ENCODE assay signal across 9 cellular contexts in the genomic region with DNA sequence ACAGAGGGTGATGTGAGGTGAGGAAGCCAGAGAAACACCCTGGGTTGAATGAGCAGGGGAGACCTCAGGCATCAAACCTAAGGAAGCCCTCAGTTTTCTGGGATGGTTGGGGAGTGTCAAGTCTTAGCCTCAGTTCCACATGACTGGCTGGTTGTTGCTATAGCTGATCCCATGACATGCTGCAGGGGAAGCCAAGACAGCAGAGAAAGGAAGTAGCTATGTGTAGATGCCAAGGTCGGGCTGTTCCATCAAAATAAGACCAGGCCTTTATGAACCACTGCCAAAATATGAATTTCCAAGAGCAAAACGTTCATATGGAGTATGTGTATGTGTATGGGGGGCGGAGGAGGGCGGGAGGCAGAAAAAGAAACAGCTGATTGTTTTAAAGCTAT. TPM values are rescaled to one million over a fixed set of nuclear protein-coding genes. Genes with fewer than 3 reads are reported as not detected.
DNase-seq lines count a peak whose midpoint lies in the region; ATAC-seq, FAIRE-seq and TF ChIP-seq lines count a peak whose summit lies in the region.
"Had no signal": no experiment of that assay in that cellular context is flagged by ENCODE, and none has a peak within 500 bp of the region (broad histone marks: within the 10 kb centered on the region; RNA-seq: fewer than 3 reads in every experiment).

No MANE protein-coding gene starts in this region.

- peaks cover 55% of the 10 kb centered on the region for H3K36me3 Mint-ChIP-seq in HFFc6 (ENCODE audit: low read depth)
- H3K36me3 Mint-ChIP-seq in effector memory CD8-positive, alpha-beta T cell (ENCODE audit: insufficient read depth) = peaks cover 5% of the 10 kb centered on the region

- H3K27me3 Mint-ChIP-seq in HFFc6 (ENCODE audit: insufficient read depth) = peaks cover 5% of the 10 kb centered on the region
- no peaks in the 10 kb centered on the region for H3K27me3 Mint-ChIP-seq in effector memory CD8-positive, alpha-beta T cell

- H3K9me1 ChIP-seq in keratinocyte (ENCODE audit: control insufficient read depth, extremely low read depth, insufficient read depth, low read length) = peaks cover 4% of the 10 kb centered on the region

- in situ Hi-C loops in mammary epithelial cell (cut with MboI; ENCODE audit: low sequenced_read_pairs in 2 of 2) (no loop called here), gastrocnemius medialis (cut with MboI; ENCODE audit: low sequenced_read_pairs in 4 of 4) (no loop called here)

- H3K27ac Mint-ChIP-seq in HFFc6 = peak overlapping the region; percentile 97
- H3K27ac Mint-ChIP-seq in effector memory CD8-positive, alpha-beta T cell = peak overlapping the region in 1 of 2 donors; percentile 38

- no peak for FAIRE-seq in keratinocyte (lab: Jason Lieb, UNC)

- ATAC-seq in gastrocnemius medialis = peak; percentile 48 to 73
- no peak for ATAC-seq in effector memory CD8-positive, alpha-beta T cell (replicated peaks)

- no peaks in the 10 kb centered on the region for H3K9me3 ChIP-seq in mammary epithelial cell (replicated peaks; ENCODE audit: insufficient read depth, low read length)
- H3K9me3 ChIP-seq in keratinocyte (ENCODE audit: control insufficient read depth, low read depth, low read length) = no peaks in the 10 kb centered on the region
- no peaks in the 10 kb centered on the region for H3K9me3 ChIP-seq in gastrocnemius medialis

- dilution Hi-C loops in mammary epithelial cell (cut with HindIII; ENCODE audit: low sequenced_read_pairs) = no loop called here
- dilution Hi-C loops in keratinocyte (cut with MboI; ENCODE audit: extremely low pct_ligation_motif_present, low sequenced_read_pairs) = no loop called here

- WGBS in mammary epithelial cell (ENCODE audit: low coverage, missing lambda C conversion rate) = 52% methylated on average over 4 of the region's 4 CpGs

- no peak overlapping the region for H2AFZ ChIP-seq in mammary epithelial cell (ENCODE audit: low read depth, low read length)
- H2AFZ ChIP-seq in keratinocyte (ENCODE audit: control insufficient read depth, low read length) = no peak overlapping the region

- peaks cover 97% of the 10 kb centered on the region for H3K79me2 ChIP-seq in mammary epithelial cell (ENCODE audit: insufficient read depth, low read length)
- peaks cover 89% of the 10 kb centered on the region for H3K79me2 ChIP-seq in keratinocyte (ENCODE audit: control insufficient read depth, insufficient read depth, low read length)

- H3K4me3 ChIP-seq in mammary epithelial cell (replicated peaks in 1 of 3; ENCODE audit: insufficient read depth in 1 of 3, low read depth in 2 of 3, low read length in 3 of 3) = no peak overlapping the region
- H3K4me3 ChIP-seq in keratinocyte (ENCODE audit: control insufficient read depth in 2 of 3, extremely low read depth in 1 of 3, insufficient read depth in 2 of 3, low read depth in 1 of 3, low read length in 3 of 3) = no peak overlapping the region
- H3K4me3 ChIP-seq in gastrocnemius medialis = peak overlapping the region in 1 of 4 donors; percentile 13

- CTCF ChIA-PET in mammary epithelial cell (lab: Charles Lee; ENCODE audit: low non-redundant PET) = no interaction called here

- H3K4me1 ChIP-seq in mammary epithelial cell (ENCODE audit: insufficient read depth, low read length) = peaks cover 63% of the 10 kb centered on the region
- peaks cover 59% of the 10 kb centered on the region for H3K4me1 ChIP-seq in keratinocyte (ENCODE audit: control insufficient read depth, extremely low read depth, insufficient read depth, low read length)
- H3K4me1 ChIP-seq in gastrocnemius medialis = peaks cover 86 to 93% of the 10 kb centered on the region in 2 donors

- H3K9ac ChIP-seq in mammary epithelial cell (ENCODE audit: insufficient read depth, low read length) = peak overlapping the region; percentile 65
- peak overlapping the region; percentile 42 for H3K9ac ChIP-seq in keratinocyte (ENCODE audit: control insufficient read depth, extremely low read depth, insufficient read depth, low read length)

- H4K20me1 ChIP-seq in mammary epithelial cell (ENCODE audit: insufficient read depth, low read length) (no peaks in the 10 kb centered on the region), keratinocyte (ENCODE audit: control insufficient read depth, extremely low read depth, insufficient read depth, low read length) (peaks cover 8% of the 10 kb centered on the region)

- H3K4me2 ChIP-seq in mammary epithelial cell (ENCODE audit: insufficient read depth, low read depth, low read length) (peak overlapping the region; percentile 55), keratinocyte (ENCODE audit: control insufficient read depth, extremely low read depth, insufficient read depth, low read depth, low read length) (peak overlapping the region; percentile 58)

- DNase-seq in HFFc6 (peak; percentile 31), mammary epithelial cell (no peak), keratinocyte (ENCODE audit: low read depth, low spot score) (no peak), gastrocnemius medialis (peak; percentile 79), SKM-1 treated with dmso at 0.1 percent for 144 hours (lab: John Stamatoyannopoulos, UW; ENCODE audit: unreplicated experiment) (no peak), GM19238 (ENCODE audit: insufficient read length, low spot score) (no peak), RKO (ENCODE audit: low spot score) (no peak)
- no peak for DNase-seq in effector memory CD8-positive, alpha-beta T cell
- DNase-seq: NCI-H510A had no signal

- peak overlapping the region; percentile 84 for H3K4me3 Mint-ChIP-seq in HFFc6
- H3K4me3 Mint-ChIP-seq in effector memory CD8-positive, alpha-beta T cell = no peak overlapping the region

- peaks cover 11% of the 10 kb centered on the region for H3K9me3 Mint-ChIP-seq in HFFc6
- H3K9me3 Mint-ChIP-seq in effector memory CD8-positive, alpha-beta T cell = no peaks in the 10 kb centered on the region

- intact Hi-C loops in mammary epithelial cell (cut with micrococcal nuclease) = no loop called here
- intact Hi-C loops in gastrocnemius medialis (cut with DNase I; ENCODE audit: low total_unique reads) = no loop called here

- H3K27me3 ChIP-seq in mammary epithelial cell (ENCODE audit: insufficient read depth, low read length) (no peaks in the 10 kb centered on the region), keratinocyte (ENCODE audit: control insufficient read depth, extremely low read depth, insufficient read depth, low read length) (no peaks in the 10 kb centered on the region), gastrocnemius medialis (no peaks in the 10 kb centered on the region)

- H3K27ac ChIP-seq in mammary epithelial cell (ENCODE audit: insufficient read depth, low read depth, low read length) (peak overlapping the region; percentile 94), keratinocyte (ENCODE audit: control insufficient read depth, insufficient read depth, low read length) (peak overlapping the region; percentile 79), gastrocnemius medialis (peak overlapping the region; percentile 92 to 99 (median 92))

- BruUV-seq in mammary epithelial cell (replicated peaks; lab: Mats Ljungman, UMichigan) = no TSS peak

- TF ChIP-seq POLR2A in gastrocnemius medialis (IDR thresholded peaks at IDR 0.05) = peak; percentile 17 to 41

- TF ChIP-seq CTCF in HFFc6 (IDR thresholded peaks at IDR 0.05) = no peak
- no peak for TF ChIP-seq CTCF in mammary epithelial cell (conservative IDR thresholded peaks at IDR 0.05 in 1 of 2, IDR thresholded peaks at IDR 0.05 in 1 of 2; ENCODE audit: extremely low read depth in 1 of 2, insufficient read depth in 1 of 2, low read depth in 1 of 2, low read length in 2 of 2)
- TF ChIP-seq CTCF in keratinocyte (optimal IDR thresholded peaks at IDR 0.05 in 1 of 3, IDR thresholded peaks at IDR 0.05 in 1 of 3, conservative IDR thresholded peaks at IDR 0.05 in 1 of 3; ENCODE audit: extremely low read depth in 1 of 3, insufficient read depth in 2 of 3, low read length in 3 of 3) = no peak
- no peak for TF ChIP-seq CTCF in gastrocnemius medialis (IDR thresholded peaks at IDR 0.05 in 4 of 5, conservative IDR thresholded peaks at IDR 0.05 in 1 of 5)

- H3K36me3 ChIP-seq in mammary epithelial cell (ENCODE audit: insufficient read depth, low read length) (peaks cover 23% of the 10 kb centered on the region), keratinocyte (ENCODE audit: control insufficient read depth in 2 of 2, extremely low read depth in 1 of 2, insufficient read depth in 2 of 2, low read length in 2 of 2) (peaks cover 12 to 27% of the 10 kb centered on the region in 2 experiments), gastrocnemius medialis (peaks cover 0 to 9% of the 10 kb centered on the region in 2 donors)

- peaks cover 100% of the 10 kb centered on the region for H3K4me1 Mint-ChIP-seq in HFFc6 (ENCODE audit: low read depth)
- peaks cover 23 to 26% of the 10 kb centered on the region in 2 donors for H3K4me1 Mint-ChIP-seq in effector memory CD8-positive, alpha-beta T cell (ENCODE audit: low read depth in 2 of 2)

RNA-seq across cellular contexts. Expression of a gene that starts 11.6 kb away (rescaled TPM):
- total RNA-seq in HFFc6 (2021; fragmentation: NEBNext Ultra II Directional; extraction: Animal tissue kit (Norgen Biotek cat#: 25700)) = 1,000 to 10,000 TPM; 1,095 to 1,408 (median 1,232) TPM
- total RNA-seq in mammary epithelial cell (1,000 to 10,000 TPM; 1,038 to 1,326 TPM), gastrocnemius medialis (100 to 1,000 TPM; 476 to 717 (median 695) TPM)
- polyA plus RNA-seq in mammary epithelial cell (1,397 TPM), keratinocyte (1,349 to 1,804 TPM (median 1,403 TPM) in 3 replicates)
- polyA minus RNA-seq in mammary epithelial cell (796 TPM), keratinocyte (691 to 1,393 TPM (median 1,095 TPM) in 3 replicates)
- polyA plus RNA-seq in keratinocyte (2011; ENCODE audit: low read depth) = 138 TPM
- polyA plus RNA-seq in keratinocyte (2011; cell fraction: cytosol; rRNA removed) = 1,041 and 1,596 TPM in 2 replicates
- polyA plus RNA-seq in keratinocyte (2011; cell fraction: nucleus; rRNA removed) = 1,467 and 1,504 TPM in 2 replicates
- polyA plus RNA-seq in keratinocyte (2012; ENCODE audit: low replicate concordance) = 746 and 1,053 TPM in 2 replicates
- polyA minus RNA-seq in keratinocyte (2011; cell fraction: cytosol; rRNA and poly(A)+ RNA removed) = 314 TPM
- polyA minus RNA-seq in keratinocyte (2011; cell fraction: nucleus; rRNA and poly(A)+ RNA removed) = 626 and 1,149 TPM in 2 replicates

RNA-seq across cellular contexts. Expression of a gene that starts 24.0 kb away (rescaled TPM):
- total RNA-seq in HFFc6 (2021; fragmentation: NEBNext Ultra II Directional; extraction: Animal tissue kit (Norgen Biotek cat#: 25700)) = under 1 TPM in 4 of 6 experiments, not detected in 2; 0.59 to 0.65 (median 0.60) TPM
- 1 to 10 TPM in 1 of 2 donors, not detected in 1; 7.6 TPM for total RNA-seq in mammary epithelial cell
- 0.08 TPM for polyA plus RNA-seq in mammary epithelial cell
- not detected for polyA minus RNA-seq in mammary epithelial cell
- 0.10 to 0.16 TPM (median 0.10 TPM) in 3 replicates for polyA plus RNA-seq in keratinocyte
- polyA plus RNA-seq in keratinocyte (2011; ENCODE audit: low read depth) = not detected
- polyA plus RNA-seq in keratinocyte (2011; cell fraction: cytosol; rRNA removed) = not detected in 2 replicates
- 0.36 TPM in 1 of 2 replicates, not detected in the other for polyA plus RNA-seq in keratinocyte (2011; cell fraction: nucleus; rRNA removed)
- 0.18 TPM in 1 of 2 replicates, not detected in the other for polyA plus RNA-seq in keratinocyte (2012; ENCODE audit: low replicate concordance)
- not detected in 3 replicates for polyA minus RNA-seq in keratinocyte
- polyA minus RNA-seq in keratinocyte (2011; cell fraction: cytosol; rRNA and poly(A)+ RNA removed) = not detected
- polyA minus RNA-seq in keratinocyte (2011; cell fraction: nucleus; rRNA and poly(A)+ RNA removed) = 1.2 TPM in 1 of 2 replicates, not detected in the other
- not detected for total RNA-seq in gastrocnemius medialis

RNA-seq across cellular contexts. Expression of a gene that starts 49.7 kb away (rescaled TPM):
- 10 to 100 TPM; 25.3 to 30.0 (median 27.3) TPM for total RNA-seq in HFFc6 (2021; fragmentation: NEBNext Ultra II Directional; extraction: Animal tissue kit (Norgen Biotek cat#: 25700))
- 10 to 100 TPM; 27.6 to 44.8 TPM for total RNA-seq in mammary epithelial cell
- polyA plus RNA-seq in mammary epithelial cell = 33.0 TPM
- 44.2 TPM for polyA minus RNA-seq in mammary epithelial cell
- 47.3 to 68.6 TPM (median 48.5 TPM) in 3 replicates for polyA plus RNA-seq in keratinocyte
- polyA plus RNA-seq in keratinocyte (2011; ENCODE audit: low read depth) = 42.8 TPM
- polyA plus RNA-seq in keratinocyte (2011; cell fraction: cytosol; rRNA removed) = 22.3 and 50.6 TPM in 2 replicates
- polyA plus RNA-seq in keratinocyte (2011; cell fraction: nucleus; rRNA removed) = 44.9 and 65.7 TPM in 2 replicates
- 25.0 and 34.6 TPM in 2 replicates for polyA plus RNA-seq in keratinocyte (2012; ENCODE audit: low replicate concordance)
- polyA minus RNA-seq in keratinocyte = 11.1 to 60.4 TPM (median 40.3 TPM) in 3 replicates
- polyA minus RNA-seq in keratinocyte (2011; cell fraction: cytosol; rRNA and poly(A)+ RNA removed) = 35.5 TPM
- polyA minus RNA-seq in keratinocyte (2011; cell fraction: nucleus; rRNA and poly(A)+ RNA removed) = 32.0 and 44.9 TPM in 2 replicates
- 10 to 100 TPM; 31.2 to 45.8 (median 33.4) TPM for total RNA-seq in gastrocnemius medialis

Comparison
In these comparisons a context has a peak if more than half of its experiments do, and no peak if none do; other contexts are left out.
1. DNase-seq: peak in HFFc6 (single experiment) and gastrocnemius medialis (2 of 2); none in mammary epithelial cell (single experiment), keratinocyte (single experiment), SKM-1 treated with dmso at 0.1 percent for 144 hours (single experiment), GM19238 (single experiment), RKO (single experiment) and effector memory CD8-positive, alpha-beta T cell (0 of 3).
2. Peak in every context shown above with its lines, with median percentiles within 50 percentile points of each other: H3K27ac ChIP-seq.